Comparison of ENCODE assay signal across 9 cellular contexts in genomic region chr1:163022129-163022528, GRCh38. TPM values are rescaled to one million over a fixed set of nuclear protein-coding genes. Genes with fewer than 3 reads are reported as not detected.
"Had no signal": no experiment of that assay in that cellular context is flagged by ENCODE, and none has a peak within 500 bp of the region (broad histone marks: within the 10 kb centered on the region; RNA-seq: fewer than 3 reads in every experiment).

No MANE protein-coding gene starts in this region.

- H3K36me3 ChIP-seq: HAP-1 had no signal

- H3K27ac ChIP-seq: GM23248 had no signal

- H3K9ac ChIP-seq: GM23248 had no signal

- H2AFZ ChIP-seq: GM23248 had no signal

- H3K27ac Mint-ChIP-seq: IgD-negative memory B cell had no signal

- FAIRE-seq: HTR-8/SVneo had no signal

- ATAC-seq: HCT116 had no signal

- H3K36me3 Mint-ChIP-seq: IgD-negative memory B cell had no signal

- H3K4me3 ChIP-seq: GM23248, HAP-1 had no signal

- DNase-seq: GOT3, H7, KBM-7 had no signal

- H3K9me3 ChIP-seq: HAP-1 had no signal

- H3K4me1 ChIP-seq: HAP-1 had no signal

RNA-seq across cellular contexts. Expression of gene RGS4, which starts 47.0 kb away (rescaled TPM):
- total RNA-seq: HT-29 had no signal
- polyA plus RNA-seq: IgD-negative memory B cell had no signal
